Comparison of ENCODE assay signal across 35 cellular contexts in genomic region chr11:132541794-132542193, GRCh38.
"Had no signal": no experiment of that assay in that cellular context is flagged by ENCODE, and none has a peak within 500 bp of the region (broad histone marks: within the 10 kb centered on the region; RNA-seq: fewer than 3 reads in every experiment).

No MANE protein-coding gene starts in this region.

- H3K27ac ChIP-seq: cardiac muscle cell, colonic mucosa, VCaP had no signal

- ATAC-seq: activated T-cell treated with anti-CD3 and anti-CD28 coated beads, Interleukin-2, amount 50 U/mL, for 4 hours; Panc1; Right ventricle myocardium inferior; SK-N-SH treated with all-trans-retinoic acid at 6 μM for 48 hours; T-cell had no signal

- H3K4me3 ChIP-seq: cardiac muscle cell, colonic mucosa, MG63 had no signal

- H3K36me3 ChIP-seq: cardiac muscle cell, colonic mucosa, MG63 had no signal

- H3K27me3 Mint-ChIP-seq: activated B cell treated with CpG ODN at 0.5 μM for 24 hours; activated CD4-positive, alpha-beta memory T cell treated with anti-CD3 and anti-CD28 coated beads for 36 hours; activated naive CD8-positive, alpha-beta T cell treated with anti-CD3 and anti-CD28 coated beads for 36 hours; central memory CD8-positive, alpha-beta T cell; T-cell had no signal

- H3K4me1 Mint-ChIP-seq: activated B cell treated with CpG ODN at 0.5 μM for 24 hours; activated naive CD8-positive, alpha-beta T cell treated with anti-CD3 and anti-CD28 coated beads for 36 hours; central memory CD8-positive, alpha-beta T cell; T-cell had no signal

- H3K4me1 ChIP-seq: colonic mucosa had no signal

- DNase-seq: activated B cell treated with CpG ODN at 0.5 μM for 24 hours; activated CD4-positive, alpha-beta memory T cell treated with anti-CD3 and anti-CD28 coated beads for 36 hours; activated CD4-positive, alpha-beta T cell treated with anti-CD3 and anti-CD28 coated beads for 4 hours; activated CD4-positive, alpha-beta T cell treated with anti-CD3 and anti-CD28 coated beads, Interleukin-2, amount 50 U/mL, for 1 hour; activated CD4-positive, CD25-positive, alpha-beta regulatory T cell treated with anti-CD3 and anti-CD28 coated beads, Interleukin-2, amount 50 U/mL, for 72 hours; activated CD8-positive, alpha-beta memory T cell treated with anti-CD3 and anti-CD28 coated beads, Interleukin-2, amount 50 U/mL, for 4 hours; activated effector memory CD4-positive, alpha-beta T cell treated with Interleukin-2 at 50 U/mL for 16 hours; activated naive CD4-positive, alpha-beta T cell; activated naive CD4-positive, alpha-beta T cell treated with anti-CD3 and anti-CD28 coated beads, Interleukin-2, amount 50 U/mL, for 16 hours; activated naive CD8-positive, alpha-beta T cell treated with anti-CD3 and anti-CD28 coated beads for 36 hours; activated T-cell treated with anti-CD3 and anti-CD28 coated beads for 4 hours; activated T-cell treated with anti-CD3 and anti-CD28 coated beads, Interleukin-2, amount 50 U/mL, for 4 hours; amniotic stem cell; aorta; colonic mucosa; MG63; NCI-H1048; NCI-H1105 treated with DMSO at 0.1 percent for 48 hours; NCI-H1436; NCI-H1694; NCI-H1930; NCI-H2081 treated with DMSO at 0.1 percent for 48 hours; NCI-H226; NCI-H524 treated with DMSO at 0.1 percent for 48 hours; SIG-M5; T-cell; T-helper 2 cell; T-helper 9 cell had no signal

- H3K27ac Mint-ChIP-seq: activated B cell treated with CpG ODN at 0.5 μM for 24 hours; activated CD4-positive, alpha-beta memory T cell treated with anti-CD3 and anti-CD28 coated beads for 36 hours; activated naive CD8-positive, alpha-beta T cell treated with anti-CD3 and anti-CD28 coated beads for 36 hours; activated T-helper 1 cell treated with anti-CD3 and anti-CD28 coated beads, Interleukin-12 subunit alpha, Interleukin-12 subunit beta, Interleukin-2, Interleukin-4 antibody, amounts not matched to agents 30 ng/mL and 10 ng/mL and 1 ng/mL, durations not matched to agents 14 hours and 24 hours and 36 hours; T-cell had no signal

- H3K9me3 ChIP-seq: colonic mucosa, MG63 had no signal

- H3K36me3 Mint-ChIP-seq: activated CD4-positive, alpha-beta memory T cell treated with anti-CD3 and anti-CD28 coated beads for 36 hours; activated naive CD8-positive, alpha-beta T cell treated with anti-CD3 and anti-CD28 coated beads for 36 hours; T-cell had no signal

- H3K27me3 ChIP-seq: cardiac muscle cell, colonic mucosa, MG63 had no signal

- H3K4me3 Mint-ChIP-seq: activated B cell treated with CpG ODN at 0.5 μM for 24 hours; activated CD4-positive, alpha-beta memory T cell treated with anti-CD3 and anti-CD28 coated beads for 36 hours; activated naive CD8-positive, alpha-beta T cell treated with anti-CD3 and anti-CD28 coated beads for 36 hours; activated T-cell treated with anti-CD3 and anti-CD28 coated beads, Interleukin-2, amount 50 U/mL, for 4 hours; activated T-helper 1 cell treated with anti-CD3 and anti-CD28 coated beads, Interleukin-12 subunit alpha, Interleukin-12 subunit beta, Interleukin-2, Interleukin-4 antibody, amounts not matched to agents 30 ng/mL and 10 ng/mL and 1 ng/mL, durations not matched to agents 14 hours and 24 hours and 36 hours; central memory CD8-positive, alpha-beta T cell; T-cell had no signal

- H3K9me3 Mint-ChIP-seq: activated naive CD8-positive, alpha-beta T cell treated with anti-CD3 and anti-CD28 coated beads for 36 hours; activated T-cell treated with anti-CD3 and anti-CD28 coated beads, Interleukin-2, amount 50 U/mL, for 4 hours; central memory CD8-positive, alpha-beta T cell; T-cell had no signal
